ENCODE assay signal across 8 cellular contexts in genomic region chr5:145347026-145347616, GRCh38.
DNase-seq lines count a peak whose midpoint lies in the region; ATAC-seq and TF ChIP-seq lines count a peak whose summit lies in the region.

No MANE protein-coding gene starts in this region.

- TF ChIP-seq CTCF in GM23338 (conservative IDR thresholded peaks at IDR 0.05; ENCODE audit: low read depth in 2 of 2) (peak; percentile 57 to 67), OCI-LY1 (IDR thresholded peaks at IDR 0.05; ENCODE audit: low read length) (peak; percentile 35; the same call in 1 of the 2 replicates)

- H3K79me2 ChIP-seq in GM23338 (replicated peaks; ENCODE audit: insufficient read depth): no peaks in the 10 kb centered on the region
- no peaks in the 10 kb centered on the region for H3K79me2 ChIP-seq in OCI-LY1 (ENCODE audit: insufficient read depth, low read length)

- H2AFZ ChIP-seq in GM23338: no peak overlapping the region
- H2AFZ ChIP-seq in OCI-LY1 (ENCODE audit: low read length): no peak overlapping the region

- H3F3A ChIP-seq in GM23338 (replicated peaks; ENCODE audit: low read depth): no peaks in the 10 kb centered on the region
- no peaks in the 10 kb centered on the region for H3F3A ChIP-seq in OCI-LY1 (ENCODE audit: insufficient read depth, low read length)

- ATAC-seq in GM23338 (peak; percentile 67), GM21367 (IDR thresholded peaks at IDR 0.05; ENCODE audit: unreplicated experiment) (no peak)

- no peaks in the 10 kb centered on the region for H3K27me3 Mint-ChIP-seq in GM23338 (ENCODE audit: insufficient read depth, low read depth, poor library complexity)

- H3K9ac ChIP-seq in OCI-LY1 (ENCODE audit: low read length): no peak overlapping the region

- H4K20me1 ChIP-seq in GM23338 (replicated peaks; ENCODE audit: insufficient read depth): no peaks in the 10 kb centered on the region
- no peaks in the 10 kb centered on the region for H4K20me1 ChIP-seq in OCI-LY1 (ENCODE audit: insufficient read depth, low read length)

- no peaks in the 10 kb centered on the region for H3K36me3 Mint-ChIP-seq in GM23338 (ENCODE audit: low read depth)

- H3K27ac Mint-ChIP-seq in GM23338: no peak overlapping the region

- H3K9me2 ChIP-seq in GM23338 (ENCODE audit: insufficient read depth) (peaks cover 7% of the 10 kb centered on the region; the same call in 1 of the 2 replicates), OCI-LY1 (ENCODE audit: low read depth, low read length) (no peaks in the 10 kb centered on the region)

- H3K27me3 ChIP-seq in GM23338 (ENCODE audit: insufficient read depth): no peaks in the 10 kb centered on the region
- no peaks in the 10 kb centered on the region for H3K27me3 ChIP-seq in OCI-LY1 (ENCODE audit: insufficient read depth, low read length)

- H3K4me1 ChIP-seq in GM23338 (ENCODE audit: insufficient read depth) (no peaks in the 10 kb centered on the region), OCI-LY1 (ENCODE audit: insufficient read depth, low read length, severe bottlenecking) (no peaks in the 10 kb centered on the region)

- H3K9me3 ChIP-seq in OCI-LY1 (ENCODE audit: low read length): no peaks in the 10 kb centered on the region

- H3K27ac ChIP-seq in GM23338 (ENCODE audit: low read depth) (no peak overlapping the region), OCI-LY1 (ENCODE audit: low read depth, low read length, poor library complexity, severe bottlenecking) (no peak overlapping the region)

- H3K4me3 Mint-ChIP-seq in GM23338: no peak overlapping the region

- H3K36me3 ChIP-seq in GM23338 (ENCODE audit: insufficient read depth) (no peaks in the 10 kb centered on the region), OCI-LY1 (ENCODE audit: insufficient read depth, low read length) (no peaks in the 10 kb centered on the region)

- H3K4me2 ChIP-seq in GM23338 (no peak overlapping the region), OCI-LY1 (ENCODE audit: low read length) (no peak overlapping the region)

- no peak overlapping the region for H3K4me3 ChIP-seq in GM23338
- no peak overlapping the region for H3K4me3 ChIP-seq in OCI-LY1 (ENCODE audit: low read depth, low read length, poor library complexity, severe bottlenecking)

- peak; percentile 14 for DNase-seq in DMS53 treated with DMSO at 0.1 percent for 48 hours (lab: John Stamatoyannopoulos, UW; ENCODE audit: unreplicated experiment)
- DNase-seq in GM23338 (ENCODE audit: low spot score): peak; percentile 36
- peak; percentile 57 for DNase-seq in fibroblast of gingiva (ENCODE audit: low read depth)
- peak; percentile 26 for DNase-seq in superior temporal gyrus (ENCODE audit: extremely low spot score)
- no peak for DNase-seq in DMS79 treated with DMSO at 0.1 percent for 48 hours (lab: John Stamatoyannopoulos, UW)
- no peak for DNase-seq in cerebellum (ENCODE audit: low spot score)

- no peaks in the 10 kb centered on the region for H3K4me1 Mint-ChIP-seq in GM23338

- H3K9me3 Mint-ChIP-seq in GM23338: no peaks in the 10 kb centered on the region; the same call in 2 of the 3 replicates

TF ChIP-seq in GM23338, 12 proteins besides CTCF, POLR2A, EP300 and RAD21 (continues in another document):
- no peak for TF ChIP-seq ZNF114 (CRISPR knock-in tag; IDR thresholded peaks at IDR 0.05)
- TF ChIP-seq ZNF462 (CRISPR knock-in tag; IDR thresholded peaks at IDR 0.05): no peak
- no peak for TF ChIP-seq REST (IDR thresholded peaks at IDR 0.05; ENCODE audit: unreplicated experiment)
- no peak for TF ChIP-seq ETS1 (IDR thresholded peaks at IDR 0.05)
- TF ChIP-seq ZNF331 (CRISPR knock-in tag; IDR thresholded peaks at IDR 0.05; ENCODE audit: low read depth): no peak
- no peak for TF ChIP-seq EZH2phosphoT487 (IDR thresholded peaks at IDR 0.05; ENCODE audit: unreplicated experiment)
- no peak for TF ChIP-seq EZH2 (IDR thresholded peaks at IDR 0.05; ENCODE audit: low read depth, unreplicated experiment)

Comparison
In these comparisons a context has a peak if more than half of its experiments do, and no peak if none do; other contexts are left out.
1. DNase-seq: peak in DMS53 treated with DMSO at 0.1 percent for 48 hours (single experiment), GM23338 (single experiment), fibroblast of gingiva (single experiment) and superior temporal gyrus (single experiment); none in DMS79 treated with DMSO at 0.1 percent for 48 hours (single experiment) and cerebellum (single experiment).